In the genomic region with DNA sequence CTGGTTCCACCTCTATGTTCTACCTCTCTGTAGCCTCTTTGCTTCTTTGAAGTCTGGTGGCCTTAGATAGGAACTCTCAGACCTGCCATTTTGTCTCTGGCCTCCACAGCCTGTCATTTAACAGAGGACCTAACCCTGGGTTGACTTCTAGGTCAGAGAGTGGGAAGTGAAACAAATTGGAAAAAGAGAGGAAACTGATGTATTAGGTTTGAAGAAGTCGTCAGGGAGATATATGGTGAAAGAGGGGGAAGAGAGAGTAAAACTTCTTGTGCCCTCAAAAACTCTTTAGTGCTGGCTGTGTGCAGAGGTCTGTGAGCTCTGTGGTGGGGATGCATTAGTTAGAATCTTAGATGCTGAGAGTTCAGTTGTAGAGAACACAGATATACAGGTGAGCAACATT, we compare ENCODE assay signal across 8 cellular contexts. TPM values are rescaled to one million over a fixed set of nuclear protein-coding genes. Genes with fewer than 3 reads are reported as not detected.
DNase-seq lines count a peak whose midpoint lies in the region; ATAC-seq and TF ChIP-seq lines count a peak whose summit lies in the region.

No MANE protein-coding gene starts in this region.

- ATAC-seq in T-cell (replicated peaks in 1 of 4) (no peak), HG03378 (IDR thresholded peaks at IDR 0.05; ENCODE audit: unreplicated experiment) (no peak)
- peak; percentile 56 to 61 for ATAC-seq in stimulated activated naive B cell treated with anti-CD40 and anti-IgM and Interleukin-4, amounts not matched to agents 10 μg/mL and 1 μg/mL and 100 μg/mL, for 72 hours (replicated peaks)

- POLR2A ChIA-PET in activated CD4-positive, alpha-beta T cell treated with anti-CD3 and anti-CD28 coated beads, Interleukin-2, amount 10 ng/mL, durations not matched to agents 7 days and 5 days (lab: Charles Lee): no interaction called here
- POLR2A ChIA-PET in T-cell (lab: Charles Lee): no interaction called here

- no peak overlapping the region for H3K4me2 ChIP-seq in hepatocyte

- H3K9me3 ChIP-seq in hepatocyte (ENCODE audit: low read depth): no peaks in the 10 kb centered on the region

- H3K4me3 Mint-ChIP-seq in activated CD4-positive, alpha-beta T cell treated with anti-CD3 and anti-CD28 coated beads, Interleukin-2, amount 10 ng/mL, durations not matched to agents 7 days and 5 days: peak overlapping the region; percentile 84
- peak overlapping the region; percentile 89 to 97 (median 96) for H3K4me3 Mint-ChIP-seq in T-cell
- peak overlapping the region; percentile 91 to 96 for H3K4me3 Mint-ChIP-seq in stimulated activated naive B cell treated with anti-CD40 and anti-IgM and Interleukin-4, amounts not matched to agents 10 μg/mL and 1 μg/mL and 100 μg/mL, for 72 hours

- TF ChIP-seq CTCF in hepatocyte (IDR thresholded peaks at IDR 0.05; ENCODE audit: poor library complexity): no peak

- H3K27ac ChIP-seq in hepatocyte: no peak overlapping the region

- peaks cover 6% of the 10 kb centered on the region for H3K27me3 ChIP-seq in hepatocyte

- H3K36me3 ChIP-seq in hepatocyte (replicated peaks; ENCODE audit: insufficient read depth, low read depth): no peaks in the 10 kb centered on the region

- CTCF ChIA-PET in activated CD4-positive, alpha-beta T cell treated with anti-CD3 and anti-CD28 coated beads, Interleukin-2, amount 10 ng/mL, durations not matched to agents 7 days and 5 days (lab: Charles Lee): no interaction called here
- CTCF ChIA-PET in T-cell (lab: Charles Lee): interaction anchor here in 1 of 2 donors (0.5 to 0.6 kb wide), 2 partner anchors 288 to 574 kb away, joined by 3 read pairs; no protein-coding TSS in a partner anchor

- H3K9me2 ChIP-seq in hepatocyte (replicated peaks; ENCODE audit: insufficient read depth): no peaks in the 10 kb centered on the region

- WGBS in hepatocyte (ENCODE audit: low lambda C conversion rate, missing lambda C conversion rate): 93% methylated on average over 1 of the region's 1 CpG

- no peaks in the 10 kb centered on the region for H3K36me3 Mint-ChIP-seq in activated CD4-positive, alpha-beta T cell treated with anti-CD3 and anti-CD28 coated beads, Interleukin-2, amount 10 ng/mL, durations not matched to agents 7 days and 5 days (ENCODE audit: low read depth)
- no peaks in the 10 kb centered on the region for H3K36me3 Mint-ChIP-seq in T-cell
- H3K36me3 Mint-ChIP-seq in stimulated activated naive B cell treated with anti-CD40 and anti-IgM and Interleukin-4, amounts not matched to agents 10 μg/mL and 1 μg/mL and 100 μg/mL, for 72 hours: no peaks in the 10 kb centered on the region

- peaks cover 16% of the 10 kb centered on the region for H3K4me1 Mint-ChIP-seq in activated CD4-positive, alpha-beta T cell treated with anti-CD3 and anti-CD28 coated beads, Interleukin-2, amount 10 ng/mL, durations not matched to agents 7 days and 5 days
- H3K4me1 Mint-ChIP-seq in T-cell: peaks cover 27 to 31% (median 31%) of the 10 kb centered on the region in 3 donors
- H3K4me1 Mint-ChIP-seq in stimulated activated naive B cell treated with anti-CD40 and anti-IgM and Interleukin-4, amounts not matched to agents 10 μg/mL and 1 μg/mL and 100 μg/mL, for 72 hours: peaks cover 53 to 66% of the 10 kb centered on the region in 2 donors

- H3K4me1 ChIP-seq in hepatocyte (ENCODE audit: insufficient read depth): no peaks in the 10 kb centered on the region

- no peak for DNase-seq in activated CD4-positive, alpha-beta T cell treated with anti-CD3 and anti-CD28 coated beads, Interleukin-2, amount 10 ng/mL, durations not matched to agents 7 days and 5 days
- DNase-seq in activated CD4-positive, alpha-beta T cell treated with anti-CD3 and anti-CD28 coated beads for 1 hour: no peak
- DNase-seq in T-cell (no peak), hepatocyte (ENCODE audit: low spot score) (no peak), NCI-H2171 treated with DMSO at 0.1 percent for 48 hours (lab: John Stamatoyannopoulos, UW) (no peak), epidermal melanocyte (ENCODE audit: insufficient read length, low spot score) (no peak)
- no peak for DNase-seq in stimulated activated naive B cell treated with anti-CD40 and anti-IgM and Interleukin-4, amounts not matched to agents 10 μg/mL and 1 μg/mL and 100 μg/mL, for 72 hours

- H3K79me2 ChIP-seq in hepatocyte: no peaks in the 10 kb centered on the region

- H2AFZ ChIP-seq in hepatocyte: peak overlapping the region; percentile 95

- H4K20me1 ChIP-seq in hepatocyte (ENCODE audit: insufficient read depth, poor library complexity, severe bottlenecking): no peaks in the 10 kb centered on the region

- no peak overlapping the region for H3K4me3 ChIP-seq in hepatocyte

- no peak overlapping the region for H3K27ac Mint-ChIP-seq in activated CD4-positive, alpha-beta T cell treated with anti-CD3 and anti-CD28 coated beads, Interleukin-2, amount 10 ng/mL, durations not matched to agents 7 days and 5 days
- H3K27ac Mint-ChIP-seq in T-cell: peak overlapping the region; percentile 71 to 96
- H3K27ac Mint-ChIP-seq in stimulated activated naive B cell treated with anti-CD40 and anti-IgM and Interleukin-4, amounts not matched to agents 10 μg/mL and 1 μg/mL and 100 μg/mL, for 72 hours: peak overlapping the region; percentile 63

- peaks cover 10% of the 10 kb centered on the region for H3K27me3 Mint-ChIP-seq in activated CD4-positive, alpha-beta T cell treated with anti-CD3 and anti-CD28 coated beads, Interleukin-2, amount 10 ng/mL, durations not matched to agents 7 days and 5 days
- H3K27me3 Mint-ChIP-seq in T-cell: peaks cover 7 to 11% of the 10 kb centered on the region in 2 donors
- H3K27me3 Mint-ChIP-seq in stimulated activated naive B cell treated with anti-CD40 and anti-IgM and Interleukin-4, amounts not matched to agents 10 μg/mL and 1 μg/mL and 100 μg/mL, for 72 hours: no peaks in the 10 kb centered on the region

- no peaks in the 10 kb centered on the region for H3K9me3 Mint-ChIP-seq in activated CD4-positive, alpha-beta T cell treated with anti-CD3 and anti-CD28 coated beads, Interleukin-2, amount 10 ng/mL, durations not matched to agents 7 days and 5 days
- H3K9me3 Mint-ChIP-seq in T-cell: no peaks in the 10 kb centered on the region
- H3K9me3 Mint-ChIP-seq in stimulated activated naive B cell treated with anti-CD40 and anti-IgM and Interleukin-4, amounts not matched to agents 10 μg/mL and 1 μg/mL and 100 μg/mL, for 72 hours: peaks cover 3 to 5% of the 10 kb centered on the region in 2 donors

RNA-seq across cellular contexts. Expression of a gene that starts 30.2 kb away (rescaled TPM):
- not detected for total RNA-seq in activated CD4-positive, alpha-beta T cell treated with anti-CD3 and anti-CD28 coated beads, Interleukin-2, amount 10 ng/mL, durations not matched to agents 7 days and 5 days
- under 1 TPM in 3 of 5 donors, not detected in 2; 0.10 to 0.22 (median 0.20) TPM for total RNA-seq in T-cell
- total RNA-seq in hepatocyte: 3.9 and 4.7 TPM in 2 replicates
- 2.3 and 3.7 TPM in 2 replicates for polyA plus RNA-seq in hepatocyte

Comparison
In these comparisons a context has a peak if more than half of its experiments do, and no peak if none do; other contexts are left out.
1. ATAC-seq: peak in stimulated activated naive B cell treated with anti-CD40 and anti-IgM and Interleukin-4, amounts not matched to agents 10 μg/mL and 1 μg/mL and 100 μg/mL, for 72 hours (2 of 2); none in T-cell (0 of 4) and HG03378 (single experiment).
2. Peak in every context shown above with its lines, with median percentiles within 50 percentile points of each other: H3K4me3 Mint-ChIP-seq.